ENCODE assay signal across 8 cellular contexts in the genomic region with DNA sequence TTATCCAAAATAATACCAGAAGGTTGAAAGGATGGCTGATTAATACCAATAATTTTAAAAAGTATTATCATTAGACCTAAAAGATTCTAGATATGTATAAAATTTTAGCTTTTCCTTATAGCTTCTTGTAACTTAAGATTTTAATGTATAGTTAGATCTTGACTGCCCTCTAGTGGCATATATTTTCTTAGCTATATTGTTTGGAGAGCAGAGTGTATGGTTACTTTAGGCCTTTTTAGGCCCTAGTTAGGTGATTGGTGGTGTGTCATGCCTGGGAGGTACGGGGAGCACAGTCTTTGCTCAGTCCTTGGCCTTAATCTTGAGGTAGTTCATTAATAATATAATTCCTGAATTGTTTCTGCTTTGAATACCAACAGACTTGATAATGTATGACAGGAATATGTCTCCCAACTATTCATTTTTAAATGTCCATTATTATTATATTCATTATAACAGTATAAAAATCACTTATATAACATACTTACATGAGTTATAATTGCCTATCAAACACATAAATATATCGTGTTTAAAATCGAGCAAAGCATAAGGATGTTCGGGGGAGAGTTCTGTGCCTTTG.
DNase-seq lines count a peak whose midpoint lies in the region; ATAC-seq and TF ChIP-seq lines count a peak whose summit lies in the region.

No MANE protein-coding gene starts in this region.

- TF ChIP-seq CTCF in GM12872 (IDR thresholded peaks at IDR 0.05; ENCODE audit: insufficient read depth, low read depth, low read length) (peak; percentile 51; the same call in 2 of the 3 replicates), epithelial cell of proximal tubule (conservative IDR thresholded peaks at IDR 0.05; ENCODE audit: low read depth, low read length) (peak; percentile 61), ovary (IDR thresholded peaks at IDR 0.05) (peak; percentile 9 to 46 (median 17))

- no peaks in the 10 kb centered on the region for H3K9me3 ChIP-seq in ovary

- no peaks in the 10 kb centered on the region for H3K27me3 ChIP-seq in ovary

- H3K36me3 ChIP-seq in ovary, result no peaks in the 10 kb centered on the region

- intact Hi-C loops in ovary (cut with DNase I), result loop anchor here in 1 of 4 donors (10.0 kb wide), 1 partner anchor 1448 kb away; no protein-coding TSS in a partner anchor

- DNase-seq in ACHN, result peak; percentile 78
- DNase-seq in MV-4-11 (lab: John Stamatoyannopoulos, UW), result peak; percentile 62
- peak; percentile 35 for DNase-seq in SIG-M5 (lab: John Stamatoyannopoulos, UW)
- DNase-seq in epithelial cell of proximal tubule (ENCODE audit: low read depth), result peak; percentile 22
- no peak for DNase-seq in ovary
- no peak for DNase-seq in COLO668 (lab: John Stamatoyannopoulos, UW; ENCODE audit: unreplicated experiment)

- in situ Hi-C loops in ACHN (cut with HindIII; ENCODE audit: low pct_ligation_motif_present, low pct_unique_long_range_greater_than_20kb, low sequenced_read_pairs), result no loop called here

- no peak for TF ChIP-seq POLR2A in ovary (IDR thresholded peaks at IDR 0.05)

- no peak for TF ChIP-seq EP300 in ovary (IDR thresholded peaks at IDR 0.05)

- 49 to 59% (median 55%) methylated on average over 4 of the region's 4 CpGs for WGBS in ovary, 3 donors

- no peak overlapping the region for H3K27ac ChIP-seq in ovary

- no peak overlapping the region for H3K4me3 ChIP-seq in epithelial cell of proximal tubule (ENCODE audit: low read depth, low read length)
- H3K4me3 ChIP-seq in ovary, result no peak overlapping the region

- H3K4me1 ChIP-seq in ovary (ENCODE audit: insufficient read depth), result no peaks in the 10 kb centered on the region

- ATAC-seq in HG02623 (IDR thresholded peaks at IDR 0.05; ENCODE audit: unreplicated experiment), result peak; percentile 90

Comparison
In these comparisons a context has a peak if more than half of its experiments do, and no peak if none do; other contexts are left out.
1. DNase-seq: peak in ACHN (single experiment), MV-4-11 (single experiment), SIG-M5 (single experiment) and epithelial cell of proximal tubule (single experiment); none in ovary (0 of 5) and COLO668 (single experiment).
2. Peak in every context shown above with its lines, with median percentiles within 50 percentile points of each other: CTCF ChIP-seq.